Comparison of ENCODE assay signal across 19 cellular contexts in the genomic region with DNA sequence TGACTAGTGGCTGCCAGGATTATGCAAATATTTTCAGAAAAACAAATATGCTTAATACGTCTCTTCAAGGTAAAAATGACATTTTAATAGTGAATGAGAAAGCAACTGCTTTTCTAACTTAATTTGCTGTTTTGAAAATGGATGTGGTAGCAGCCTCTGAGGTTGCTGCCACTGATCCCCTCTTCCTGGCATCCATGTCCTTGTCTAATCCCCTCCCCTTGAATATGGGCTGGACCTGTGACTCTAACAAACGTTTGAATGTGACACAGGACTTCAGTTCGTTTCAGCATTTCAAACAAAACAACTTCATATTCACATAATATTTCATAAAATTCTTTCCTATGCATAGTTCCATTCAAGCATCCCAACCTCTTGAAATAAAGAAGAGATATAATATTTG.
A peak's percentile ranks its signal among the peaks of the same experiment; 100 is the strongest.
DNase-seq lines count a peak whose midpoint lies in the region; ATAC-seq, FAIRE-seq and TF ChIP-seq lines count a peak whose summit lies in the region.
"Had no signal": no experiment of that assay in that cellular context is flagged by ENCODE, and none has a peak within 500 bp of the region (broad histone marks: within the 10 kb centered on the region; RNA-seq: fewer than 3 reads in every experiment).

No MANE protein-coding gene starts in this region.

- DNase-seq in A549 (ENCODE audit: low read depth in 1 of 2, low spot score in 1 of 2), result no peak
- no peak for DNase-seq in RWPE2 (ENCODE audit: low spot score)
- DNase-seq in smooth muscle cell (lab: John Stamatoyannopoulos, UW; ENCODE audit: unreplicated experiment), result no peak
- DNase-seq in osteoblast (ENCODE audit: insufficient read length, low spot score, missing footprints), result no peak
- no peak for DNase-seq in NCI-H146 (lab: John Stamatoyannopoulos, UW)
- DNase-seq in Right ventricle myocardium inferior (ENCODE audit: missing footprints), result no peak
- DNase-seq: ACHN; C1 segment of cervical spinal cord; Calu3; CD4-positive, alpha-beta T cell; DMS 273 treated with DMSO at 0.1 percent for 48 hours; GOT3; KBM-7 had no signal

- H4K20me1 ChIP-seq in smooth muscle cell (ENCODE audit: low read depth) (no peaks in the 10 kb centered on the region), osteoblast (ENCODE audit: insufficient read depth, low read length) (no peaks in the 10 kb centered on the region)

- ATAC-seq in A549 (no peak), RWPE2 (ENCODE audit: low read depth) (no peak), Right ventricle myocardium inferior (no peak)
- ATAC-seq: GM12878 had no signal

- H3K79me2 ChIP-seq in smooth muscle cell (ENCODE audit: low read depth) (no peaks in the 10 kb centered on the region), osteoblast (ENCODE audit: insufficient read depth, low read length) (no peaks in the 10 kb centered on the region)

- TF ChIP-seq CTCF in A549 (IDR thresholded peaks at IDR 0.05) (no peak), HEK293 (tag by site-specific recombination; IDR thresholded peaks at IDR 0.05) (no peak), RWPE2 (IDR thresholded peaks at IDR 0.05; ENCODE audit: poor library complexity, severe bottlenecking) (no peak), smooth muscle cell (IDR thresholded peaks at IDR 0.05; ENCODE audit: borderline replicate concordance, insufficient read depth, poor library complexity, severe bottlenecking) (no peak), osteoblast (IDR thresholded peaks at IDR 0.05; ENCODE audit: extremely low read depth, low read depth, low read length) (no peak)

- H3K9ac ChIP-seq in smooth muscle cell (ENCODE audit: low read depth), result no peak overlapping the region

- TF ChIP-seq RAD21 in A549 (conservative IDR thresholded peaks at IDR 0.05 in 1 of 2, IDR thresholded peaks at IDR 0.05 in 1 of 2), result no peak

- H2AFZ ChIP-seq in smooth muscle cell (ENCODE audit: low read depth) (peak overlapping the region; percentile 68), osteoblast (ENCODE audit: low read length) (no peak overlapping the region)

- H3K4me1 ChIP-seq in A549 (peaks cover 40% of the 10 kb centered on the region), HEK293 (ENCODE audit: control insufficient read depth, insufficient read depth, low read length) (peaks cover 5% of the 10 kb centered on the region), RWPE2 (ENCODE audit: insufficient read depth, poor library complexity, severe bottlenecking) (peaks cover 72% of the 10 kb centered on the region), smooth muscle cell (ENCODE audit: low read depth) (peaks cover 4% of the 10 kb centered on the region), osteoblast (ENCODE audit: insufficient read depth, low read length) (peaks cover 13% of the 10 kb centered on the region)
- H3K4me1 ChIP-seq: HAP-1 had no signal

- H3F3A ChIP-seq in smooth muscle cell (ENCODE audit: low read depth), result peaks cover 11% of the 10 kb centered on the region

- H3K27ac ChIP-seq in A549 (peak overlapping the region; percentile 29 to 75; a peak in 4 of 6 replicates), HEK293 (ENCODE audit: extremely low read depth, low read depth, low read length) (no peak overlapping the region), RWPE2 (ENCODE audit: poor library complexity, severe bottlenecking) (peak overlapping the region; percentile 99), smooth muscle cell (ENCODE audit: low read depth) (peak overlapping the region; percentile 61), osteoblast (ENCODE audit: low read depth, low read length) (no peak overlapping the region)
- H3K27ac ChIP-seq: 22Rv1, HL-60 had no signal

- peak; percentile 56 for FAIRE-seq in A549 (lab: Jason Lieb, UNC)
- FAIRE-seq: GM12878, GM19239 had no signal

- H3K36me3 ChIP-seq in HEK293 (ENCODE audit: control insufficient read depth in 2 of 2, insufficient read depth in 1 of 2, low read length in 2 of 2), result no peaks in the 10 kb centered on the region
- no peaks in the 10 kb centered on the region for H3K36me3 ChIP-seq in RWPE2 (ENCODE audit: low read depth)
- no peaks in the 10 kb centered on the region for H3K36me3 ChIP-seq in smooth muscle cell (ENCODE audit: low read depth)
- no peaks in the 10 kb centered on the region for H3K36me3 ChIP-seq in osteoblast (ENCODE audit: insufficient read depth, low read length)
- H3K36me3 ChIP-seq: HAP-1 had no signal

- H3K4me2 ChIP-seq in A549, result no peak overlapping the region; the same call in 2 of the 3 replicates
- H3K4me2 ChIP-seq in smooth muscle cell, result peak overlapping the region; percentile 9
- H3K4me2 ChIP-seq in osteoblast (ENCODE audit: insufficient read depth, low read length), result no peak overlapping the region

- TF ChIP-seq EP300 in A549 (IDR thresholded peaks at IDR 0.05), result no peak

- H3K4me3 ChIP-seq in A549 (no peak overlapping the region), HEK293 (ENCODE audit: low read depth, low read length) (no peak overlapping the region), RWPE2 (ENCODE audit: severe bottlenecking) (no peak overlapping the region), smooth muscle cell (no peak overlapping the region), osteoblast (ENCODE audit: insufficient read depth, low read length) (no peak overlapping the region)
- H3K4me3 ChIP-seq: GM12878, HAP-1 had no signal

- intact Hi-C loops in Right ventricle myocardium inferior (cut with DNase I), result no loop called here

- TF ChIP-seq POLR2A in A549 (IDR thresholded peaks at IDR 0.05; ENCODE audit: low read length), result no peak

- no peaks in the 10 kb centered on the region for H3K9me3 ChIP-seq in A549
- no peaks in the 10 kb centered on the region for H3K9me3 ChIP-seq in HEK293 (ENCODE audit: control insufficient read depth, insufficient read depth, low read depth, low read length)
- no peaks in the 10 kb centered on the region for H3K9me3 ChIP-seq in RWPE2 (ENCODE audit: severe bottlenecking)
- no peaks in the 10 kb centered on the region for H3K9me3 ChIP-seq in smooth muscle cell (replicated peaks; ENCODE audit: low read depth)
- no peaks in the 10 kb centered on the region for H3K9me3 ChIP-seq in osteoblast (ENCODE audit: low read depth, low read length)
- H3K9me3 ChIP-seq: HAP-1 had no signal

- H3K27me3 ChIP-seq in RWPE2 (ENCODE audit: insufficient read depth, poor library complexity, severe bottlenecking) (no peaks in the 10 kb centered on the region), smooth muscle cell (ENCODE audit: low read depth) (no peaks in the 10 kb centered on the region), osteoblast (ENCODE audit: insufficient read depth, low read length) (no peaks in the 10 kb centered on the region)

- CTCF ChIA-PET in A549 (lab: Yijun Ruan, JAX) (no interaction called here), HEK293 (lab: Yijun Ruan, JAX) (no interaction called here)

- 40% methylated on average over 3 of the region's 3 CpGs for WGBS in A549 (ENCODE audit: missing lambda C conversion rate)
- 30% methylated on average over 3 of the region's 3 CpGs for WGBS in smooth muscle cell (ENCODE audit: low lambda C conversion rate)

- POLR2A ChIA-PET in A549 (lab: Yijun Ruan, JAX) (no interaction called here), HEK293 (lab: Yijun Ruan, JAX) (no interaction called here)

TF ChIP-seq in A549, 52 proteins besides CTCF, POLR2A, EP300 and RAD21 (continues in another document):
- TF ChIP-seq ESRRA (IDR thresholded peaks at IDR 0.05; ENCODE audit: borderline replicate concordance, low read length) (no peak), TFCP2L1 (CRISPR knock-in tag; IDR thresholded peaks at IDR 0.05) (no peak), CBX8 (IDR thresholded peaks at IDR 0.05) (no peak), SREBF2 (IDR thresholded peaks at IDR 0.05) (no peak), FOSL2 (IDR thresholded peaks at IDR 0.05) (no peak), FOSL2 (CRISPR knock-in tag; IDR thresholded peaks at IDR 0.05) (no peak), HEYL (CRISPR knock-in tag; IDR thresholded peaks at IDR 0.05) (no peak), FOXS1 (CRISPR knock-in tag; IDR thresholded peaks at IDR 0.05) (no peak), GATA3 (IDR thresholded peaks at IDR 0.05; ENCODE audit: borderline replicate concordance) (no peak), CBX2 (IDR thresholded peaks at IDR 0.05; ENCODE audit: borderline replicate concordance, low read depth) (no peak), EHMT2 (IDR thresholded peaks at IDR 0.05; ENCODE audit: low read depth) (no peak), RNF2 (IDR thresholded peaks at IDR 0.05; ENCODE audit: borderline replicate concordance, low read depth) (no peak), NPAS2 (CRISPR knock-in tag; IDR thresholded peaks at IDR 0.05; ENCODE audit: borderline replicate concordance) (no peak), ZFP36 (IDR thresholded peaks at IDR 0.05; ENCODE audit: borderline replicate concordance, partially characterized antibody) (no peak)

TF ChIP-seq in HEK293, 187 proteins besides CTCF, POLR2A, EP300 and RAD21:
- TF ChIP-seq, protein P1, sequence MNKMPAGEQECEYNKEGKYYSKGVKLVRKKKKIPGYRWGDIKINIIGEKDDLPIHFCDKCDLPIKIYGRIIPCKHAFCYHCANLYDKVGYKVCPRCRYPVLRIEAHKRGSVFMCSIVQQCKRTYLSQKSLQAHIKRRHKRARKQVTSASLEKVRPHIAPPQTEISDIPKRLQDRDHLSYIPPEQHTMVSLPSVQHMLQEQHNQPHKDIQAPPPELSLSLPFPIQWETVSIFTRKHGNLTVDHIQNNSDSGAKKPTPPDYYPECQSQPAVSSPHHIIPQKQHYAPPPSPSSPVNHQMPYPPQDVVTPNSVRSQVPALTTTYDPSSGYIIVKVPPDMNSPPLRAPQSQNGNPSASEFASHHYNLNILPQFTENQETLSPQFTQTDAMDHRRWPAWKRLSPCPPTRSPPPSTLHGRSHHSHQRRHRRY (tag by site-specific recombination; IDR thresholded peaks at IDR 0.05), result no peak
- TF ChIP-seq MZF1 (tag by site-specific recombination; IDR thresholded peaks at IDR 0.05; ENCODE audit: borderline replicate concordance), result peak; percentile 99

Comparison
In these comparisons a context has a peak if more than half of its experiments do, and no peak if none do; other contexts are left out.
1. H3K27ac ChIP-seq: peak in A549 (2 of 2), RWPE2 (single experiment) and smooth muscle cell (single experiment); none in HEK293 (single experiment) and osteoblast (single experiment).